30 cellular contexts compared by ENCODE assay signal in genomic region chr1:20158358-20159070, GRCh38. TPM values are rescaled to one million over a fixed set of nuclear protein-coding genes. Genes with fewer than 3 reads are reported as not detected.
A peak's percentile ranks its signal among the peaks of the same experiment; 100 is the strongest.
DNase-seq lines count a peak whose midpoint lies in the region; ATAC-seq, FAIRE-seq and TF ChIP-seq lines count a peak whose summit lies in the region.
"Had no signal": no experiment of that assay in that cellular context is flagged by ENCODE, and none has a peak within 500 bp of the region (broad histone marks: within the 10 kb centered on the region; RNA-seq: fewer than 3 reads in every experiment).

No MANE protein-coding gene starts in this region.

- no peak for TF ChIP-seq POLR2A in A549 (IDR thresholded peaks at IDR 0.05; ENCODE audit: low read length)
- no peak for TF ChIP-seq POLR2A in adrenal gland (IDR thresholded peaks at IDR 0.05)

- 0 out of 3 replicates have a peak, but pooled peaks have one; percentile 9 for TF ChIP-seq CTCF in A549 (IDR thresholded peaks at IDR 0.05)
- peak; percentile 46 for TF ChIP-seq CTCF in foreskin keratinocyte (conservative IDR thresholded peaks at IDR 0.05)
- TF ChIP-seq CTCF in adrenal gland (IDR thresholded peaks at IDR 0.05) = no peak

- H3K9me3 ChIP-seq in A549 = no peaks in the 10 kb centered on the region
- peaks cover 0 to 14% (median 0%) of the 10 kb centered on the region in 3 donors for H3K9me3 ChIP-seq in adrenal gland (replicated peaks in 1 of 3)
- H3K9me3 ChIP-seq: colonic mucosa, right lobe of liver had no signal

- peaks cover 53% of the 10 kb centered on the region for H3K9me3 Mint-ChIP-seq in activated CD4-positive, alpha-beta memory T cell treated with anti-CD3 and anti-CD28 coated beads for 36 hours
- peaks cover 19% of the 10 kb centered on the region for H3K9me3 Mint-ChIP-seq in activated CD4-positive, alpha-beta memory T cell treated with anti-CD3 and anti-CD28 coated beads, Interleukin-2, amount 10 ng/mL, durations not matched to agents 7 days and 5 days

- intact Hi-C loops in activated CD4-positive, alpha-beta memory T cell treated with anti-CD3 and anti-CD28 coated beads for 36 hours (cut with micrococcal nuclease) = no loop called here
- intact Hi-C loops in adrenal gland (cut with DNase I) = no loop called here

- H3K4me3 ChIP-seq in A549 = no peak overlapping the region
- no peak overlapping the region for H3K4me3 ChIP-seq in adrenal gland
- H3K4me3 ChIP-seq: BLaER1, colonic mucosa, heart right ventricle, neural progenitor cell, right lobe of liver, tibial nerve had no signal

- no peak for TF ChIP-seq EP300 in A549 (IDR thresholded peaks at IDR 0.05)

- POLR2A ChIA-PET in activated CD4-positive, alpha-beta memory T cell treated with anti-CD3 and anti-CD28 coated beads for 36 hours (lab: Charles Lee) = no interaction called here
- POLR2A ChIA-PET in activated CD4-positive, alpha-beta memory T cell treated with anti-CD3 and anti-CD28 coated beads, Interleukin-2, amount 10 ng/mL, durations not matched to agents 7 days and 5 days (lab: Charles Lee) = no interaction called here
- POLR2A ChIA-PET in A549 (lab: Yijun Ruan, JAX) = no interaction called here

- ATAC-seq in A549 (no peak), foreskin keratinocyte (no peak), GM19397 (IDR thresholded peaks at IDR 0.05; ENCODE audit: unreplicated experiment) (no peak)
- ATAC-seq: heart right ventricle, left colon, right lobe of liver had no signal

- no peak overlapping the region for H3K4me3 Mint-ChIP-seq in activated CD4-positive, alpha-beta memory T cell treated with anti-CD3 and anti-CD28 coated beads for 36 hours
- no peak overlapping the region for H3K4me3 Mint-ChIP-seq in activated CD4-positive, alpha-beta memory T cell treated with anti-CD3 and anti-CD28 coated beads, Interleukin-2, amount 10 ng/mL, durations not matched to agents 7 days and 5 days
- H3K4me3 Mint-ChIP-seq: memory B cell, neural progenitor cell had no signal

- TF ChIP-seq RAD21 in A549 (conservative IDR thresholded peaks at IDR 0.05 in 1 of 2, IDR thresholded peaks at IDR 0.05 in 1 of 2) = peak in 1 of 2 experiments; percentile 12; a peak in 2 of 5 replicates

- peaks cover 11% of the 10 kb centered on the region for H3K4me1 Mint-ChIP-seq in activated CD4-positive, alpha-beta memory T cell treated with anti-CD3 and anti-CD28 coated beads for 36 hours (ENCODE audit: low read depth)
- H3K4me1 Mint-ChIP-seq in activated CD4-positive, alpha-beta memory T cell treated with anti-CD3 and anti-CD28 coated beads, Interleukin-2, amount 10 ng/mL, durations not matched to agents 7 days and 5 days = peaks cover 12% of the 10 kb centered on the region
- H3K4me1 Mint-ChIP-seq: neural progenitor cell had no signal

- no peak for FAIRE-seq in A549 (lab: Jason Lieb, UNC)
- FAIRE-seq: GM19239, RCC 7860 had no signal

- peaks cover 6% of the 10 kb centered on the region for H3K36me3 Mint-ChIP-seq in activated CD4-positive, alpha-beta memory T cell treated with anti-CD3 and anti-CD28 coated beads for 36 hours
- H3K36me3 Mint-ChIP-seq in activated CD4-positive, alpha-beta memory T cell treated with anti-CD3 and anti-CD28 coated beads, Interleukin-2, amount 10 ng/mL, durations not matched to agents 7 days and 5 days (ENCODE audit: low read depth) = no peaks in the 10 kb centered on the region
- H3K36me3 Mint-ChIP-seq: neural progenitor cell had no signal

- H3K36me3 ChIP-seq in adrenal gland (replicated peaks in 1 of 2) = no peaks in the 10 kb centered on the region
- H3K36me3 ChIP-seq: BLaER1, colonic mucosa, heart right ventricle, neural progenitor cell, right lobe of liver, tibial nerve, WERI-Rb-1 had no signal

- H3K27me3 ChIP-seq in foreskin keratinocyte = no peaks in the 10 kb centered on the region
- no peaks in the 10 kb centered on the region for H3K27me3 ChIP-seq in adrenal gland
- H3K27me3 ChIP-seq: BLaER1, colonic mucosa, heart right ventricle, neural progenitor cell, right lobe of liver, tibial nerve had no signal

- H3K27ac ChIP-seq in A549 (no peak overlapping the region), foreskin keratinocyte (no peak overlapping the region), adrenal gland (no peak overlapping the region)
- H3K27ac ChIP-seq: BLaER1, colonic mucosa, heart right ventricle, neural progenitor cell, right lobe of liver, tibial nerve, WERI-Rb-1 had no signal

- H3K4me1 ChIP-seq in A549 (0 out of 3 replicates have a peak, but pooled peaks cover 3% of the 10 kb centered on the region), foreskin keratinocyte (no peaks in the 10 kb centered on the region), adrenal gland (replicated peaks in 1 of 2) (no peaks in the 10 kb centered on the region)
- H3K4me1 ChIP-seq: colonic mucosa, neural progenitor cell had no signal

- CTCF ChIA-PET in activated CD4-positive, alpha-beta memory T cell treated with anti-CD3 and anti-CD28 coated beads for 36 hours (lab: Charles Lee) = interaction anchor here (0.7 to 3.1 kb wide), 5 partner anchors 33 to 335 kb away, joined by 3 to 22 read pairs (median 5); no protein-coding TSS in a partner anchor
- CTCF ChIA-PET in activated CD4-positive, alpha-beta memory T cell treated with anti-CD3 and anti-CD28 coated beads, Interleukin-2, amount 10 ng/mL, durations not matched to agents 7 days and 5 days (lab: Charles Lee) = no interaction called here
- CTCF ChIA-PET in A549 (lab: Yijun Ruan, JAX) = interaction anchor here (0.7 to 3.5 kb wide), 10 partner anchors 9 to 335 kb away, joined by 3 to 10 read pairs (median 4); no protein-coding TSS in a partner anchor

- WGBS in A549 (ENCODE audit: missing lambda C conversion rate) = 49% methylated on average over 7 of the region's 7 CpGs
- 79 to 94% (median 86%) methylated on average over 6 to 7 of the region's 7 CpGs for WGBS in adrenal gland, 4 donors

- no peak overlapping the region for H3K27ac Mint-ChIP-seq in activated CD4-positive, alpha-beta memory T cell treated with anti-CD3 and anti-CD28 coated beads for 36 hours
- no peak overlapping the region for H3K27ac Mint-ChIP-seq in activated CD4-positive, alpha-beta memory T cell treated with anti-CD3 and anti-CD28 coated beads, Interleukin-2, amount 10 ng/mL, durations not matched to agents 7 days and 5 days
- H3K27ac Mint-ChIP-seq: memory B cell, neural progenitor cell had no signal

- H3K27me3 Mint-ChIP-seq in activated CD4-positive, alpha-beta memory T cell treated with anti-CD3 and anti-CD28 coated beads for 36 hours = no peaks in the 10 kb centered on the region
- H3K27me3 Mint-ChIP-seq in activated CD4-positive, alpha-beta memory T cell treated with anti-CD3 and anti-CD28 coated beads, Interleukin-2, amount 10 ng/mL, durations not matched to agents 7 days and 5 days = no peaks in the 10 kb centered on the region
- H3K27me3 Mint-ChIP-seq: memory B cell had no signal

- DNase-seq in activated CD4-positive, alpha-beta memory T cell treated with anti-CD3 and anti-CD28 coated beads for 36 hours = peak; percentile 49
- DNase-seq in activated CD4-positive, alpha-beta memory T cell treated with anti-CD3 and anti-CD28 coated beads, Interleukin-2, amount 10 ng/mL, durations not matched to agents 7 days and 5 days = no peak
- DNase-seq in A549 (ENCODE audit: low read depth in 1 of 2, low spot score in 1 of 2) (no peak), NCI-H510A (lab: John Stamatoyannopoulos, UW) (peak; percentile 87), foreskin keratinocyte (peak in 1 of 2 donors; percentile 6), adrenal gland (no peak)
- DNase-seq: activated effector memory CD4-positive, alpha-beta T cell treated with anti-CD3 and anti-CD28 coated beads, Interleukin-2, amount 50 U/mL, for 16 hours; colonic mucosa; DMS79 treated with DMSO at 0.1 percent for 48 hours; effector CD8-positive, alpha-beta T cell; foreskin fibroblast; GF-D8; H7; heart right ventricle; left colon; MV-4-11; NCI-H146; NCI-H526; right lobe of liver; SW 1271; T-helper 9 cell; WERI-Rb-1 had no signal

- no peak overlapping the region for H3K4me2 ChIP-seq in A549
- H3K4me2 ChIP-seq: BLaER1, neural progenitor cell had no signal

RNA-seq across cellular contexts. Expression of gene PLA2G2F, which starts 19.4 kb away (rescaled TPM):
- total RNA-seq in activated CD4-positive, alpha-beta memory T cell treated with anti-CD3 and anti-CD28 coated beads for 36 hours = not detected
- total RNA-seq in activated CD4-positive, alpha-beta memory T cell treated with anti-CD3 and anti-CD28 coated beads, Interleukin-2, amount 10 ng/mL, durations not matched to agents 7 days and 5 days = not detected
- polyA plus RNA-seq in A549 (2011; rRNA removed) (not detected in 2 replicates), A549 (2017; fragmentation: RNase III; extraction: RNeasy Plus Mini Kit Qiagen cat#74134 plus additional on column Dnase treatment) (not detected in 3 replicates), foreskin keratinocyte (0.06 TPM in 1 of 2 replicates, not detected in the other), adrenal gland (under 1 TPM in 1 of 3 donors, not detected in 2; 0.08 TPM)
- not detected in 2 replicates for polyA plus RNA-seq in A549 (2012; cell fraction: cytosol; rRNA removed)
- polyA plus RNA-seq in A549 (2012; cell fraction: nucleus; rRNA removed) = not detected in 2 replicates
- polyA minus RNA-seq in A549 (2011; rRNA and poly(A)+ RNA removed) = not detected in 2 replicates
- total RNA-seq in foreskin keratinocyte (0.04 and 0.07 TPM in 2 replicates), adrenal gland (not detected)
- total RNA-seq: colonic mucosa, H7, heart right ventricle, LHCN-M2, right lobe of liver, tibial nerve had no signal
- polyA plus RNA-seq: heart right ventricle had no signal

RNA-seq across cellular contexts. Expression of gene UBXN10, which starts 27.4 kb away (rescaled TPM):
- under 1 TPM; 0.53 to 0.55 TPM for total RNA-seq in activated CD4-positive, alpha-beta memory T cell treated with anti-CD3 and anti-CD28 coated beads for 36 hours
- total RNA-seq in activated CD4-positive, alpha-beta memory T cell treated with anti-CD3 and anti-CD28 coated beads, Interleukin-2, amount 10 ng/mL, durations not matched to agents 7 days and 5 days = 1 to 10 TPM; 1.5 to 1.7 TPM
- polyA plus RNA-seq in A549 (2011; rRNA removed) = 0.01 TPM in 1 of 2 replicates, not detected in the other
- not detected in 2 replicates for polyA plus RNA-seq in A549 (2012; cell fraction: cytosol; rRNA removed)
- not detected in 2 replicates for polyA plus RNA-seq in A549 (2012; cell fraction: nucleus; rRNA removed)
- polyA plus RNA-seq in A549 (2017; fragmentation: RNase III; extraction: RNeasy Plus Mini Kit Qiagen cat#74134 plus additional on column Dnase treatment) = not detected in 3 replicates
- 0.04 TPM in 1 of 2 replicates, not detected in the other for polyA minus RNA-seq in A549 (2011; rRNA and poly(A)+ RNA removed)
- total RNA-seq in foreskin keratinocyte = 0.07 and 0.10 TPM in 2 replicates
- polyA plus RNA-seq in foreskin keratinocyte = 0.03 and 0.06 TPM in 2 replicates
- 1 to 10 TPM in 7 of 8 donors, under 1 TPM in 1; 0.84 to 2.6 (median 1.8) TPM for total RNA-seq in adrenal gland
- polyA plus RNA-seq in adrenal gland = 1 to 10 TPM in 1 of 3 donors, under 1 TPM in 2; 0.64 to 1.7 (median 0.91) TPM
- total RNA-seq: LHCN-M2 had no signal

RNA-seq across cellular contexts. Expression of gene PLA2G2C, which starts 27.8 kb away (rescaled TPM):
- under 1 TPM; 0.43 to 0.44 TPM for total RNA-seq in activated CD4-positive, alpha-beta memory T cell treated with anti-CD3 and anti-CD28 coated beads for 36 hours
- under 1 TPM; 0.18 to 0.40 TPM for total RNA-seq in activated CD4-positive, alpha-beta memory T cell treated with anti-CD3 and anti-CD28 coated beads, Interleukin-2, amount 10 ng/mL, durations not matched to agents 7 days and 5 days
- polyA plus RNA-seq in A549 (2011; rRNA removed) (not detected in 2 replicates), A549 (2017; fragmentation: RNase III; extraction: RNeasy Plus Mini Kit Qiagen cat#74134 plus additional on column Dnase treatment) (not detected in 3 replicates), foreskin keratinocyte (not detected in 2 replicates), adrenal gland (under 1 TPM in 2 of 3 donors, not detected in 1; 0.07 to 0.08 TPM)
- polyA plus RNA-seq in A549 (2012; cell fraction: cytosol; rRNA removed) = not detected in 2 replicates
- polyA plus RNA-seq in A549 (2012; cell fraction: nucleus; rRNA removed) = not detected in 2 replicates
- polyA minus RNA-seq in A549 (2011; rRNA and poly(A)+ RNA removed) = not detected in 2 replicates
- total RNA-seq in foreskin keratinocyte (not detected in 2 replicates), adrenal gland (under 1 TPM in 4 of 8 donors, not detected in 4; 0.11 to 0.39 (median 0.13) TPM)
- total RNA-seq: H7, heart right ventricle, LHCN-M2, right lobe of liver, tibial nerve had no signal
- polyA plus RNA-seq: heart right ventricle had no signal

RNA-seq across cellular contexts. Expression of gene PLA2G2D, which starts 39.2 kb away (rescaled TPM):
- total RNA-seq in activated CD4-positive, alpha-beta memory T cell treated with anti-CD3 and anti-CD28 coated beads for 36 hours = under 1 TPM in 1 of 2 experiments, not detected in 1; 0.07 TPM
- not detected for total RNA-seq in activated CD4-positive, alpha-beta memory T cell treated with anti-CD3 and anti-CD28 coated beads, Interleukin-2, amount 10 ng/mL, durations not matched to agents 7 days and 5 days
- polyA plus RNA-seq in A549 (2011; rRNA removed) = not detected in 2 replicates
- polyA plus RNA-seq in A549 (2012; cell fraction: cytosol; rRNA removed) = not detected in 2 replicates
- polyA plus RNA-seq in A549 (2012; cell fraction: nucleus; rRNA removed) = not detected in 2 replicates
- not detected in 3 replicates for polyA plus RNA-seq in A549 (2017; fragmentation: RNase III; extraction: RNeasy Plus Mini Kit Qiagen cat#74134 plus additional on column Dnase treatment)
- polyA minus RNA-seq in A549 (2011; rRNA and poly(A)+ RNA removed) = not detected in 2 replicates
- total RNA-seq in foreskin keratinocyte = not detected in 2 replicates
- polyA plus RNA-seq in foreskin keratinocyte = not detected in 2 replicates
- not detected for total RNA-seq in adrenal gland
- not detected for polyA plus RNA-seq in adrenal gland
- total RNA-seq: H7, LHCN-M2, tibial nerve had no signal
- polyA plus RNA-seq: heart right ventricle had no signal

Comparison
In these comparisons a context has a peak if more than half of its experiments do, and no peak if none do; other contexts are left out.
1. DNase-seq: peak in activated CD4-positive, alpha-beta memory T cell treated with anti-CD3 and anti-CD28 coated beads for 36 hours (single experiment) and NCI-H510A (single experiment); none in activated CD4-positive, alpha-beta memory T cell treated with anti-CD3 and anti-CD28 coated beads, Interleukin-2, amount 10 ng/mL, durations not matched to agents 7 days and 5 days (single experiment), A549 (0 of 2) and adrenal gland (0 of 7).
2. CTCF ChIP-seq: peak in A549 (single experiment) and foreskin keratinocyte (single experiment); none in adrenal gland (0 of 6).